ENCODE assay signal across 9 cellular contexts in the genomic region with DNA sequence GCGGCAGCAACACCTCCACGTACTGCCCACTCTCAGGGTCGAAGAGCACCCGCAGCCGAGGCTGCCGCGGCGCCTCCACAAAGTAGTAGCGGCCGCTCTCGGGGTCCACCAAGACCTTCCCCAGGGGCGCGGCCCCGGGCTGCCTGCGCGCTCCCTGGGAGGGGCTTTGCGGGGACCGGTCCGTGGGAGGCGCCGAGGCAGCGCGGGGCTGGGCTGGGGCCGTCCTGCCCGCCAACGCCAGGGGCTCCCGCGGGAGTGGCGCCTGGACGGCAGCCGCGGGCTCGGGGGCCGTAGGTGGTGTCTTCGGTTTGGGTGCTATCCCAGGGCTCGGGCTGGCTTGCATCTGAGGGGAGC. TPM values are rescaled to one million over a fixed set of nuclear protein-coding genes. Genes with fewer than 3 reads are reported as not detected.
DNase-seq lines count a peak whose midpoint lies in the region; ATAC-seq and TF ChIP-seq lines count a peak whose summit lies in the region.
"Had no signal": no experiment of that assay in that cellular context is flagged by ENCODE, and none has a peak within 500 bp of the region (broad histone marks: within the 10 kb centered on the region; RNA-seq: fewer than 3 reads in every experiment).

No MANE protein-coding gene starts in this region.

- intact Hi-C loops in left ventricle myocardium inferior (cut with micrococcal nuclease): no loop called here
- intact Hi-C loops in Right ventricle myocardium inferior (cut with DNase I): no loop called here

- peaks cover 89% of the 10 kb centered on the region for H3K4me1 ChIP-seq in left ventricle myocardium inferior
- H3K4me1 ChIP-seq in iPS-20b (ENCODE audit: insufficient read depth, low read length): peaks cover 16% of the 10 kb centered on the region; the same call in 1 of the 2 replicates

- DNase-seq in left ventricle myocardium inferior (no peak), Right ventricle myocardium inferior (ENCODE audit: missing footprints) (no peak), T-helper 17 cell (no peak), DMS 273 (lab: John Stamatoyannopoulos, UW; ENCODE audit: unreplicated experiment) (no peak)
- DNase-seq in stimulated activated CD4-positive, alpha-beta T cell treated with anti-CD3 and anti-CD28 coated beads, Interleukin-1b, Interleukin-23, amount 100 ng/mL, for 48 hours: no peak

- H3K36me3 Mint-ChIP-seq in T-helper 17 cell (ENCODE audit: low read depth): no peaks in the 10 kb centered on the region

- H3K27me3 ChIP-seq in left ventricle myocardium inferior (ENCODE audit: low read depth): no peaks in the 10 kb centered on the region
- H3K27me3 ChIP-seq in iPS-20b (ENCODE audit: insufficient read depth, low read length): peaks cover 56% of the 10 kb centered on the region

- H3K4me3 Mint-ChIP-seq in T-helper 17 cell: peak overlapping the region; percentile 93

- H3K9me3 ChIP-seq in left ventricle myocardium inferior (replicated peaks) (no peaks in the 10 kb centered on the region), T-helper 17 cell (ENCODE audit: control insufficient read depth, low read length, poor library complexity, severe bottlenecking) (no peaks in the 10 kb centered on the region), iPS-20b (ENCODE audit: insufficient read depth, low read depth, low read length) (no peaks in the 10 kb centered on the region)

- ATAC-seq in Right ventricle myocardium inferior (no peak), T-helper 17 cell (peak; percentile 32), HG02938 (IDR thresholded peaks at IDR 0.05; ENCODE audit: unreplicated experiment) (no peak), HG03025 (IDR thresholded peaks at IDR 0.05; ENCODE audit: low FRiP score, unreplicated experiment) (no peak)

- H3K27ac Mint-ChIP-seq in T-helper 17 cell: peak overlapping the region; percentile 71

- no peak overlapping the region for H3K9ac ChIP-seq in iPS-20b (ENCODE audit: low read depth, low read length)

- peaks cover 10% of the 10 kb centered on the region for H3K36me3 ChIP-seq in left ventricle myocardium inferior
- no peaks in the 10 kb centered on the region for H3K36me3 ChIP-seq in iPS-20b (ENCODE audit: insufficient read depth, low read depth, low read length)

- H3K27me3 Mint-ChIP-seq in T-helper 17 cell: no peaks in the 10 kb centered on the region

- H3K27ac ChIP-seq in left ventricle myocardium inferior (replicated peaks) (peak overlapping the region; percentile 96), iPS-20b (ENCODE audit: low read length) (no peak overlapping the region)

- TF ChIP-seq CTCF in left ventricle myocardium inferior (IDR thresholded peaks at IDR 0.05; ENCODE audit: borderline replicate concordance): no peak

- peaks cover 36% of the 10 kb centered on the region for H3K4me1 Mint-ChIP-seq in T-helper 17 cell

- H3K4me3 ChIP-seq in left ventricle myocardium inferior (peak overlapping the region; percentile 77), iPS-20b (ENCODE audit: low read length) (peak overlapping the region; percentile 66; the same call in 1 of the 2 replicates)

RNA-seq across cellular contexts. Expression of a gene that starts 2.6 kb away (rescaled TPM):
- 0.58 TPM for total RNA-seq in left ventricle myocardium inferior
- 1.2 TPM for total RNA-seq in Right ventricle myocardium inferior
- 1 to 10 TPM; 2.2 to 3.1 TPM for total RNA-seq in T-helper 17 cell
- total RNA-seq: renal cortical epithelial cell had no signal

RNA-seq across cellular contexts. Expression of a gene that starts 2.6 kb away (rescaled TPM):
- total RNA-seq in left ventricle myocardium inferior (46.3 TPM), Right ventricle myocardium inferior (49.3 TPM), T-helper 17 cell (under 1 TPM; 0.57 to 0.72 TPM)

RNA-seq across cellular contexts. Expression of a gene that starts 9.2 kb away (rescaled TPM):
- total RNA-seq in left ventricle myocardium inferior (not detected), Right ventricle myocardium inferior (not detected), T-helper 17 cell (not detected)

RNA-seq across cellular contexts. Expression of a gene that starts 11.6 kb away (rescaled TPM):
- total RNA-seq in left ventricle myocardium inferior (15.7 TPM), Right ventricle myocardium inferior (17.2 TPM), T-helper 17 cell (1 to 10 TPM; 3.8 to 4.1 TPM)

RNA-seq across cellular contexts. Expression of a gene that starts 47.0 kb away (rescaled TPM):
- total RNA-seq in left ventricle myocardium inferior (14.3 TPM), Right ventricle myocardium inferior (7.9 TPM), T-helper 17 cell (1 to 10 TPM; 4.0 to 8.7 TPM)

Comparison
In these comparisons a context has a peak if more than half of its experiments do, and no peak if none do; other contexts are left out.
1. RNA of a gene that starts 2.6 kb away (total RNA-seq): 49.3 TPM in Right ventricle myocardium inferior (single experiment) and 46.3 TPM in left ventricle myocardium inferior (single experiment); 0.57 to 0.72 TPM in T-helper 17 cell; every median in the first group is over 10 times any median in the second.